ENCODE assay signal across 24 cellular contexts in genomic region chr2:182836451-182836850, GRCh38. TPM values are rescaled to one million over a fixed set of nuclear protein-coding genes. Genes with fewer than 3 reads are reported as not detected.
"Had no signal": no experiment of that assay in that cellular context is flagged by ENCODE, and none has a peak within 500 bp of the region (broad histone marks: within the 10 kb centered on the region; RNA-seq: fewer than 3 reads in every experiment).

No MANE protein-coding gene starts in this region.

- H3K27me3 ChIP-seq: esophagus muscularis mucosa, gastrocnemius medialis, pancreas, right lobe of liver, suprapubic skin, transverse colon, upper lobe of right lung, uterus had no signal

- ATAC-seq: gastrocnemius medialis; left lobe of liver; natural killer cell treated with Interleukin-12 subunit alpha and Interleukin-12 subunit beta and Interleukin-15 and Interleukin-18, amount 100 ng/mL, for 72 hours; pancreas; right lobe of liver; stimulated activated naive B cell treated with anti-CD40 and anti-IgM and Interleukin-4, amounts not matched to agents 10 μg/mL and 1 μg/mL and 100 μg/mL, for 72 hours; upper lobe of right lung had no signal

- H3K27ac ChIP-seq: coronary artery, esophagus muscularis mucosa, gastrocnemius medialis, pancreas, right lobe of liver, suprapubic skin, transverse colon, upper lobe of right lung, uterus had no signal

- H3K4me1 ChIP-seq: pancreas, right lobe of liver, suprapubic skin, transverse colon, uterus had no signal

- DNase-seq: dermis blood vessel endothelial cell; effector memory CD4-positive, alpha-beta T cell; gastrocnemius medialis; head of caudate nucleus; kidney; occipital lobe; pancreas; right lobe of liver; small intestine; stimulated activated CD4-positive, alpha-beta T cell treated with anti-CD3 and anti-CD28 coated beads, Interleukin-15, amount 100 ng/mL, for 24 hours; stimulated activated CD4-positive, alpha-beta T cell treated with anti-CD3 and anti-CD28 coated beads, Interleukin-2, amount 100 ng/mL, for 48 hours; stimulated activated naive B cell treated with anti-CD40 and anti-IgM and Interleukin-4, amounts not matched to agents 10 μg/mL and 1 μg/mL and 100 μg/mL, for 72 hours; transverse colon; upper lobe of right lung; uterus had no signal

- H3K36me3 ChIP-seq: esophagus muscularis mucosa, gastrocnemius medialis, pancreas, right lobe of liver, suprapubic skin, transverse colon, upper lobe of right lung, uterus had no signal

- H3K4me3 ChIP-seq: coronary artery, esophagus muscularis mucosa, gastrocnemius medialis, lung, pancreas, right lobe of liver, suprapubic skin, transverse colon, upper lobe of right lung, uterus had no signal

- H3K9me3 ChIP-seq: esophagus muscularis mucosa, gastrocnemius medialis, pancreas, right lobe of liver, suprapubic skin, transverse colon, upper lobe of right lung, uterus had no signal

RNA-seq across cellular contexts. Expression of gene FRZB, which starts 30.0 kb away (rescaled TPM):
- total RNA-seq: endothelial cell of umbilical vein; epithelial cell of proximal tubule; glomerular endothelial cell; natural killer cell treated with Interleukin-12 subunit alpha and Interleukin-12 subunit beta and Interleukin-15 and Interleukin-18, amount 100 ng/mL, for 72 hours had no signal
